Comparison of ENCODE assay signal across 30 cellular contexts in genomic region chr11:129779342-129779741, GRCh38. TPM values are rescaled to one million over a fixed set of nuclear protein-coding genes. Genes with fewer than 3 reads are reported as not detected.
"Had no signal": no experiment of that assay in that cellular context is flagged by ENCODE, and none has a peak within 500 bp of the region (broad histone marks: within the 10 kb centered on the region; RNA-seq: fewer than 3 reads in every experiment).

No MANE protein-coding gene starts in this region.

- H3K9me3 ChIP-seq: MG63 had no signal

- H3K4me3 ChIP-seq: MG63, SK-N-MC had no signal

- H3K9me3 Mint-ChIP-seq: activated CD4-positive, alpha-beta memory T cell treated with anti-CD3 and anti-CD28 coated beads, Interleukin-2, amount 10 ng/mL, durations not matched to agents 7 days and 5 days; activated CD4-positive, alpha-beta T cell treated with anti-CD3 and anti-CD28 coated beads, Interleukin-2, amount 10 ng/mL, durations not matched to agents 7 days and 5 days; activated naive CD4-positive, alpha-beta T cell treated with anti-CD3 and anti-CD28 coated beads, Interleukin-2, amount 10 ng/mL, durations not matched to agents 7 days and 5 days; activated naive CD8-positive, alpha-beta T cell treated with anti-CD3 and anti-CD28 coated beads for 36 hours; activated T-helper 2 cell treated with anti-CD3 and anti-CD28 coated beads, Interferon-gamma antibody, Interleukin-2, Interleukin-4, amounts not matched to agents 10 μg/mL and 5 μg/mL and 100 μg/mL, durations not matched to agents 14 hours and 24 hours and 36 hours; T-cell had no signal

- H3K4me1 Mint-ChIP-seq: activated CD4-positive, alpha-beta memory T cell treated with anti-CD3 and anti-CD28 coated beads, Interleukin-2, amount 10 ng/mL, durations not matched to agents 7 days and 5 days; activated CD4-positive, alpha-beta T cell treated with anti-CD3 and anti-CD28 coated beads, Interleukin-2, amount 10 ng/mL, durations not matched to agents 7 days and 5 days; activated naive CD4-positive, alpha-beta T cell treated with anti-CD3 and anti-CD28 coated beads, Interleukin-2, amount 10 ng/mL, durations not matched to agents 7 days and 5 days; activated naive CD8-positive, alpha-beta T cell treated with anti-CD3 and anti-CD28 coated beads for 36 hours; T-cell had no signal

- H3K27ac Mint-ChIP-seq: activated CD4-positive, alpha-beta memory T cell treated with anti-CD3 and anti-CD28 coated beads, Interleukin-2, amount 10 ng/mL, durations not matched to agents 7 days and 5 days; activated CD4-positive, alpha-beta T cell treated with anti-CD3 and anti-CD28 coated beads, Interleukin-2, amount 10 ng/mL, durations not matched to agents 7 days and 5 days; activated naive CD4-positive, alpha-beta T cell treated with anti-CD3 and anti-CD28 coated beads, Interleukin-2, amount 10 ng/mL, durations not matched to agents 7 days and 5 days; activated naive CD8-positive, alpha-beta T cell treated with anti-CD3 and anti-CD28 coated beads for 36 hours; activated T-helper 2 cell treated with anti-CD3 and anti-CD28 coated beads, Interferon-gamma antibody, Interleukin-2, Interleukin-4, amounts not matched to agents 10 μg/mL and 5 μg/mL and 100 μg/mL, durations not matched to agents 14 hours and 24 hours and 36 hours; T-cell had no signal

- H3K27me3 Mint-ChIP-seq: activated CD4-positive, alpha-beta memory T cell treated with anti-CD3 and anti-CD28 coated beads, Interleukin-2, amount 10 ng/mL, durations not matched to agents 7 days and 5 days; activated CD4-positive, alpha-beta T cell treated with anti-CD3 and anti-CD28 coated beads, Interleukin-2, amount 10 ng/mL, durations not matched to agents 7 days and 5 days; activated naive CD8-positive, alpha-beta T cell treated with anti-CD3 and anti-CD28 coated beads for 36 hours had no signal

- H3K27ac ChIP-seq: SK-N-MC had no signal

- FAIRE-seq: TTC549 had no signal

- H3K36me3 Mint-ChIP-seq: activated naive CD4-positive, alpha-beta T cell treated with anti-CD3 and anti-CD28 coated beads, Interleukin-2, amount 10 ng/mL, durations not matched to agents 7 days and 5 days; activated naive CD8-positive, alpha-beta T cell treated with anti-CD3 and anti-CD28 coated beads for 36 hours had no signal

- DNase-seq: activated CD4-positive, alpha-beta memory T cell treated with anti-CD3 and anti-CD28 coated beads, Interleukin-2, amount 10 ng/mL, durations not matched to agents 7 days and 5 days; activated CD4-positive, alpha-beta T cell treated with anti-CD3 and anti-CD28 coated beads, Interleukin-2, amount 10 ng/mL, durations not matched to agents 7 days and 5 days; activated CD4-positive, CD25-positive, alpha-beta regulatory T cell; activated gamma-delta T cell treated with Interleukin-2 at 50 U/mL for 16 hours; activated naive CD4-positive, alpha-beta T cell treated with anti-CD3 and anti-CD28 coated beads, Interleukin-2, amount 10 ng/mL, durations not matched to agents 7 days and 5 days; activated naive CD8-positive, alpha-beta T cell treated with anti-CD3 and anti-CD28 coated beads for 36 hours; activated T-cell treated with anti-CD3 and anti-CD28 coated beads for 4 hours; activated T-cell treated with anti-CD3 and anti-CD28 coated beads, Interleukin-2, amount 50 U/mL, for 48 hours; caudate nucleus; MG63; MV-4-11; NCI-H1092 treated with DMSO at 0.1 percent for 48 hours; NCI-H1417 treated with DMSO at 0.1 percent for 48 hours; NCI-H1694 treated with DMSO at 0.1 percent for 48 hours; NCI-H2029 treated with DMSO at 0.1 percent for 48 hours; NCI-H345; NCI-H510A; NCI-H526 treated with DMSO at 0.1 percent for 48 hours; NCI-H82; NK-92 treated with Interleukin-12 subunit alpha and Interleukin-12 subunit beta, amount 100 ng/mL, for 24 hours; OCI-M1; RPMI8226; T-cell; T-helper 2 cell; T1000 had no signal

- ATAC-seq: Panc1, Right ventricle myocardium inferior, T-cell had no signal

- H3K36me3 ChIP-seq: MG63 had no signal

- H3K4me3 Mint-ChIP-seq: activated CD4-positive, alpha-beta memory T cell treated with anti-CD3 and anti-CD28 coated beads, Interleukin-2, amount 10 ng/mL, durations not matched to agents 7 days and 5 days; activated CD4-positive, alpha-beta T cell treated with anti-CD3 and anti-CD28 coated beads, Interleukin-2, amount 10 ng/mL, durations not matched to agents 7 days and 5 days; activated naive CD4-positive, alpha-beta T cell treated with anti-CD3 and anti-CD28 coated beads, Interleukin-2, amount 10 ng/mL, durations not matched to agents 7 days and 5 days; activated naive CD8-positive, alpha-beta T cell treated with anti-CD3 and anti-CD28 coated beads for 36 hours; T-cell had no signal

RNA-seq across cellular contexts. Expression of gene TMEM45B, which starts 36.3 kb away (rescaled TPM):
- total RNA-seq: Right ventricle myocardium inferior had no signal
